In the genomic region with DNA sequence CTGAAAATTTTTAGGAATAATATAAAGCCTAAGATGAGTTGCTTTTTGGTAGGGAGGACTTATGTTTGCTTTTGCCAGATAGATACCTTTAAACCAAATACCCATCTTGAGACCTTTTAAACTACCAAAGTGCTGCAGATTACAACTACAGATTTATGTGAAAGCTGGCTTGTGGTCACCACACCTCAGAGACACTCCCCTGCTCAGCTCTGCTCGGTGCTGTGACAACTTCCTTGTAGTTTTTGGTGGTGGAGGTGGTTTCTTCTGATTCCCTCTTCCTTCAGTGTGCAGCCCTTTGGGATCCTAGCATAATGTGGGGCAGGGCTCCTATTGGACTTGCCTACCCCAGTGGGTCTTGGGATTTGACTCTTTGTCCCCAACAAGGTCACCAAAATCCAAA, we compare ENCODE assay signal across 16 cellular contexts. TPM values are rescaled to one million over a fixed set of nuclear protein-coding genes. Genes with fewer than 3 reads are reported as not detected.
DNase-seq lines count a peak whose midpoint lies in the region; ATAC-seq and TF ChIP-seq lines count a peak whose summit lies in the region.
"Had no signal": no experiment of that assay in that cellular context is flagged by ENCODE, and none has a peak within 500 bp of the region (broad histone marks: within the 10 kb centered on the region; RNA-seq: fewer than 3 reads in every experiment).

No MANE protein-coding gene starts in this region.

- ATAC-seq in heart left ventricle, result no peak
- no peak for ATAC-seq in left cardiac atrium
- ATAC-seq: body of pancreas; effector memory CD8-positive, alpha-beta T cell had no signal

- H3K4me3 Mint-ChIP-seq in mesothelial cell of epicardium, result no peak overlapping the region
- H3K4me3 Mint-ChIP-seq: activated B cell treated with CpG ODN at 0.5 μM for 24 hours; activated naive CD8-positive, alpha-beta T cell; activated T-helper 1 cell treated with anti-CD3 and anti-CD28 coated beads, Interleukin-12 subunit alpha, Interleukin-12 subunit beta, Interleukin-2, Interleukin-4 antibody, amounts not matched to agents 30 ng/mL and 10 ng/mL and 1 ng/mL, durations not matched to agents 14 hours and 24 hours and 36 hours; effector memory CD8-positive, alpha-beta T cell had no signal

- H3K4me3 ChIP-seq in heart left ventricle (no peak overlapping the region), uterus (no peak overlapping the region)
- H3K4me3 ChIP-seq: body of pancreas, MG63, Peyer's patch had no signal

- H3K36me3 ChIP-seq in heart left ventricle (peaks cover 0 to 9% (median 0%) of the 10 kb centered on the region in 9 donors), uterus (no peaks in the 10 kb centered on the region)
- H3K36me3 ChIP-seq: MG63, Peyer's patch had no signal

- peak overlapping the region; percentile 86 for H3K27ac Mint-ChIP-seq in mesothelial cell of epicardium
- H3K27ac Mint-ChIP-seq: activated B cell treated with CpG ODN at 0.5 μM for 24 hours; activated naive CD8-positive, alpha-beta T cell; activated T-helper 1 cell treated with anti-CD3 and anti-CD28 coated beads, Interleukin-12 subunit alpha, Interleukin-12 subunit beta, Interleukin-2, Interleukin-4 antibody, amounts not matched to agents 30 ng/mL and 10 ng/mL and 1 ng/mL, durations not matched to agents 14 hours and 24 hours and 36 hours; effector memory CD8-positive, alpha-beta T cell had no signal

- H3K4me1 ChIP-seq in heart left ventricle (peaks cover 0 to 53% (median 17%) of the 10 kb centered on the region in 12 donors), uterus (no peaks in the 10 kb centered on the region)
- H3K4me1 ChIP-seq: Peyer's patch had no signal

- intact Hi-C loops in heart left ventricle (cut with DNase I) (no loop called here), left cardiac atrium (cut with DNase I) (no loop called here), uterus (cut with DNase I; ENCODE audit: low total_unique reads) (no loop called here)

- no peak for DNase-seq in heart left ventricle
- DNase-seq in left cardiac atrium, result no peak
- peak; percentile 57 for DNase-seq in NOMO-1 treated with DMSO at 0.1 percent for 48 hours (lab: John Stamatoyannopoulos, UW; ENCODE audit: unreplicated experiment)
- no peak for DNase-seq in mesothelial cell of epicardium (ENCODE audit: low spot score in 2 of 2, unreplicated experiment in 2 of 2)
- DNase-seq in uterus, result no peak
- DNase-seq in COLO668 (lab: John Stamatoyannopoulos, UW; ENCODE audit: unreplicated experiment), result no peak
- DNase-seq in cerebellum (ENCODE audit: low spot score), result no peak
- DNase-seq: activated B cell treated with CpG ODN at 0.5 μM for 24 hours; effector memory CD8-positive, alpha-beta T cell; MG63; NCI-H187; NCI-H226; Peyer's patch had no signal

- peak overlapping the region in 8 of 12 donors; percentile 0 to 54 (median 30) for H3K27ac ChIP-seq in heart left ventricle
- peak overlapping the region; percentile 17 to 60 for H3K27ac ChIP-seq in uterus
- H3K27ac ChIP-seq: Peyer's patch had no signal

- peaks cover 23% of the 10 kb centered on the region for H3K4me1 Mint-ChIP-seq in mesothelial cell of epicardium
- H3K4me1 Mint-ChIP-seq: activated B cell treated with CpG ODN at 0.5 μM for 24 hours had no signal

- no peaks in the 10 kb centered on the region for H3K9me3 Mint-ChIP-seq in mesothelial cell of epicardium
- H3K9me3 Mint-ChIP-seq: activated B cell treated with CpG ODN at 0.5 μM for 24 hours; activated T-helper 1 cell treated with anti-CD3 and anti-CD28 coated beads, Interleukin-12 subunit alpha, Interleukin-12 subunit beta, Interleukin-2, Interleukin-4 antibody, amounts not matched to agents 30 ng/mL and 10 ng/mL and 1 ng/mL, durations not matched to agents 14 hours and 24 hours and 36 hours; effector memory CD8-positive, alpha-beta T cell had no signal

- no peaks in the 10 kb centered on the region for H3K9me3 ChIP-seq in heart left ventricle
- H3K9me3 ChIP-seq in uterus, result no peaks in the 10 kb centered on the region
- H3K9me3 ChIP-seq: body of pancreas, MG63, Peyer's patch had no signal

- no peaks in the 10 kb centered on the region for H3K27me3 Mint-ChIP-seq in mesothelial cell of epicardium (ENCODE audit: low read depth)
- H3K27me3 Mint-ChIP-seq: activated B cell treated with CpG ODN at 0.5 μM for 24 hours had no signal

- 29 to 60% (median 45%) methylated on average over 1 of the region's 1 CpG for WGBS in heart left ventricle, 4 donors

- no peak for TF ChIP-seq POLR2A in heart left ventricle (IDR thresholded peaks at IDR 0.05)
- no peak for TF ChIP-seq POLR2A in uterus (IDR thresholded peaks at IDR 0.05)

- H3K36me3 Mint-ChIP-seq in mesothelial cell of epicardium, result peaks cover 6% of the 10 kb centered on the region

- H3K27me3 ChIP-seq in heart left ventricle (no peaks in the 10 kb centered on the region), uterus (no peaks in the 10 kb centered on the region)
- H3K27me3 ChIP-seq: body of pancreas, MG63, Peyer's patch had no signal

- TF ChIP-seq CTCF in heart left ventricle (IDR thresholded peaks at IDR 0.05) (no peak), mesothelial cell of epicardium (IDR thresholded peaks at IDR 0.05; ENCODE audit: unreplicated experiment) (no peak), uterus (IDR thresholded peaks at IDR 0.05) (no peak)

RNA-seq across cellular contexts. Expression of gene GARNL3, which starts 29.2 kb away (rescaled TPM):
- total RNA-seq in heart left ventricle (10 to 100 TPM; 11.9 to 60.4 (median 26.0) TPM), left cardiac atrium (10 to 100 TPM; 10.0 to 11.2 TPM), mesothelial cell of epicardium (51.1 to 51.5 TPM (median 51.1 TPM) in 3 replicates), uterus (10 to 100 TPM in 3 of 4 donors, 1 to 10 TPM in 1; 9.7 to 79.7 (median 72.0) TPM), cerebellum (87.7 TPM)
- polyA plus RNA-seq in heart left ventricle, result 10 to 100 TPM in 1 of 2 donors, 1 to 10 TPM in 1; 7.1 to 14.9 TPM
